ENCODE assay signal across 32 cellular contexts in the genomic region with DNA sequence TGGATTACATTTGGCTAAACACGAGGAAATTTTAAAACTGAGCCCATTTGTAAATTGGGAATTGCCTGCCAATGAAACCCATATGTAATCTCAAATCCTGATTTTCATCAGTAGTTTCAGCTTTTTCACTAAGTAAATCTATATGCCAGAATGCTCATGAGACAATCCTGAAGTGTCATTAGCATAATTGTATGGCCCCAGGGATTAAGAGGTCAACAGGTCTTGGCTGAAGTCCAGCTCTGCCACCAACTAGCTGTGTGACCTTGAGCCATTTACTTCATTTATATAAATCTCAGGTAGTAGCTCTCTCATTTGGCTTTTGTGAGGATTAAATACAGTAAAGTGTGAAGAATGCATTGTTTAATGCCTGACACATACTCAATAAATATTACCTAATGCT.
DNase-seq lines count a peak whose midpoint lies in the region; ATAC-seq and TF ChIP-seq lines count a peak whose summit lies in the region.
"Had no signal": no experiment of that assay in that cellular context is flagged by ENCODE, and none has a peak within 500 bp of the region (broad histone marks: within the 10 kb centered on the region; RNA-seq: fewer than 3 reads in every experiment).

No MANE protein-coding gene starts in this region.

- H3K4me3 ChIP-seq in SK-N-SH (ENCODE audit: low read depth in 2 of 2, low read length in 1 of 2) (no peak overlapping the region), PC-9 (no peak overlapping the region)
- H3K4me3 ChIP-seq: breast epithelium, gastrocnemius medialis, lung, Peyer's patch, right lobe of liver, spleen, thoracic aorta had no signal

- TF ChIP-seq RAD21 in SK-N-SH (IDR thresholded peaks at IDR 0.05; ENCODE audit: low read length), result no peak

- no peaks in the 10 kb centered on the region for H3K9me3 Mint-ChIP-seq in osteocyte (ENCODE audit: unreplicated experiment)
- H3K9me3 Mint-ChIP-seq: CD8-positive, alpha-beta T cell; H9; stimulated activated naive CD8-positive, alpha-beta T cell treated with anti-CD3 and anti-CD28 coated beads, Interleukin-15, amount 100 ng/mL, for 72 hours had no signal

- 63% methylated on average over 1 of the region's 1 CpG for WGBS in SK-N-SH (ENCODE audit: low lambda C conversion rate)

- H3K4me3 Mint-ChIP-seq in osteocyte (ENCODE audit: unreplicated experiment), result no peak overlapping the region
- H3K4me3 Mint-ChIP-seq: activated CD4-positive, alpha-beta T cell treated with anti-CD3 and anti-CD28 coated beads, Interleukin-2, amount 10 ng/mL, durations not matched to agents 24 days and 14 days; activated naive CD8-positive, alpha-beta T cell; B cell; CD8-positive, alpha-beta T cell; H9; naive thymus-derived CD4-positive, alpha-beta T cell; stimulated activated naive CD8-positive, alpha-beta T cell treated with anti-CD3 and anti-CD28 coated beads, Interleukin-15, amount 100 ng/mL, for 72 hours had no signal

- peaks cover 8% of the 10 kb centered on the region for H3K27me3 Mint-ChIP-seq in osteocyte (ENCODE audit: unreplicated experiment)
- H3K27me3 Mint-ChIP-seq: progenitor cell of endocrine pancreas had no signal

- no peaks in the 10 kb centered on the region for H3K9me3 ChIP-seq in SK-N-SH
- no peaks in the 10 kb centered on the region for H3K9me3 ChIP-seq in PC-9 (ENCODE audit: insufficient read depth, low read depth)
- H3K9me3 ChIP-seq: breast epithelium, gastrocnemius medialis, Peyer's patch, right lobe of liver, spleen, thoracic aorta had no signal

- no peaks in the 10 kb centered on the region for H3K36me3 ChIP-seq in SK-N-SH (replicated peaks in 1 of 2; ENCODE audit: control insufficient read depth in 1 of 2, insufficient read depth in 2 of 2, low read length in 1 of 2)
- H3K36me3 ChIP-seq in PC-9 (ENCODE audit: low read depth), result no peaks in the 10 kb centered on the region
- H3K36me3 ChIP-seq: breast epithelium, gastrocnemius medialis, Peyer's patch, right lobe of liver, spleen, thoracic aorta had no signal

- no peak overlapping the region for H3K9ac ChIP-seq in SK-N-SH

- H4K20me1 ChIP-seq in SK-N-SH (ENCODE audit: insufficient read depth) (no peaks in the 10 kb centered on the region), PC-9 (ENCODE audit: insufficient read depth) (no peaks in the 10 kb centered on the region)

- H3K4me1 Mint-ChIP-seq in osteocyte (ENCODE audit: unreplicated experiment), result no peaks in the 10 kb centered on the region
- H3K4me1 Mint-ChIP-seq: activated CD4-positive, alpha-beta T cell treated with anti-CD3 and anti-CD28 coated beads, Interleukin-2, amount 10 ng/mL, durations not matched to agents 24 days and 14 days; B cell; naive thymus-derived CD4-positive, alpha-beta T cell; stimulated activated naive CD8-positive, alpha-beta T cell treated with anti-CD3 and anti-CD28 coated beads, Interleukin-15, amount 100 ng/mL, for 72 hours had no signal

- BruUV-seq in PC-9 (replicated peaks; lab: Mats Ljungman, UMichigan), result no TSS peak

- H3F3A ChIP-seq in SK-N-SH (replicated peaks; ENCODE audit: insufficient read depth) (no peaks in the 10 kb centered on the region), PC-9 (ENCODE audit: insufficient read depth, low read depth) (no peaks in the 10 kb centered on the region)

- H3K27ac ChIP-seq in SK-N-SH (ENCODE audit: low read depth in 2 of 2, low read length in 1 of 2) (no peak overlapping the region), PC-9 (no peak overlapping the region)
- H3K27ac ChIP-seq: breast epithelium, gastrocnemius medialis, Peyer's patch, right lobe of liver, spleen, thoracic aorta, VCaP had no signal

- DNase-seq in SK-N-SH (peak; percentile 7), NCI-H1436 (lab: John Stamatoyannopoulos, UW) (peak; percentile 76), NCI-H82 treated with DMSO at 0.1 percent for 48 hours (lab: John Stamatoyannopoulos, UW; ENCODE audit: unreplicated experiment) (peak; percentile 44), PC-9 (no peak), osteocyte (ENCODE audit: extremely low spot score, unreplicated experiment) (no peak)
- DNase-seq: activated CD4-positive, alpha-beta T cell treated with anti-CD3 and anti-CD28 coated beads, Interleukin-2, amount 10 ng/mL, durations not matched to agents 24 days and 14 days; activated effector memory CD4-positive, alpha-beta T cell treated with anti-CD3 and anti-CD28 coated beads, Interleukin-2, amount 50 U/mL, for 16 hours; anterior cingulate cortex; CD8-positive, alpha-beta T cell; gastrocnemius medialis; H9; hippocampal formation; naive thymus-derived CD4-positive, alpha-beta T cell; NCI-H187 treated with DMSO at 0.1 percent for 48 hours; NCI-H226; Peyer's patch; right lobe of liver; SHP77; spleen; stimulated activated CD4-positive, alpha-beta T cell treated with anti-CD3 and anti-CD28 coated beads, Interleukin-2, amount 100 ng/mL, for 24 hours; stimulated activated naive CD8-positive, alpha-beta T cell treated with anti-CD3 and anti-CD28 coated beads, Interleukin-15, amount 100 ng/mL, for 72 hours; SW 1271; T-helper 9 cell had no signal

- H3K4me1 ChIP-seq in SK-N-SH (ENCODE audit: control insufficient read depth in 1 of 2, insufficient read depth in 2 of 2, low read depth in 1 of 2, low read length in 1 of 2) (no peaks in the 10 kb centered on the region; a peak in 1 of 4 replicates), PC-9 (replicated peaks; ENCODE audit: insufficient read depth) (no peaks in the 10 kb centered on the region)
- H3K4me1 ChIP-seq: breast epithelium, gastrocnemius medialis, Peyer's patch, spleen had no signal

- H3K9me2 ChIP-seq in SK-N-SH (no peaks in the 10 kb centered on the region), PC-9 (ENCODE audit: insufficient read depth) (no peaks in the 10 kb centered on the region)

- ATAC-seq in SK-N-SH treated with all-trans-retinoic acid at 6 μM for 48 hours (no peak), HG02852 (IDR thresholded peaks at IDR 0.05; ENCODE audit: unreplicated experiment) (no peak)
- ATAC-seq: CD8-positive, alpha-beta T cell; gastrocnemius medialis; naive thymus-derived CD4-positive, alpha-beta T cell; right lobe of liver; stimulated activated naive CD8-positive, alpha-beta T cell treated with anti-CD3 and anti-CD28 coated beads, Interleukin-15, amount 100 ng/mL, for 72 hours had no signal

- intact Hi-C loops in PC-9 (cut with micrococcal nuclease; ENCODE audit: unreplicated experiment), result no loop called here

- POLR2A ChIA-PET in SK-N-SH (lab: Yijun Ruan, JAX), result no interaction called here
- POLR2A ChIA-PET in PC-9 (lab: Charles Lee; ENCODE audit: unreplicated experiment), result no interaction called here

- no peak for TF ChIP-seq EP300 in SK-N-SH (IDR thresholded peaks at IDR 0.05; ENCODE audit: borderline replicate concordance in 1 of 2, low read depth in 1 of 2, low read length in 1 of 2)

- H3K27me3 ChIP-seq in SK-N-SH (ENCODE audit: insufficient read depth) (no peaks in the 10 kb centered on the region), PC-9 (ENCODE audit: insufficient read depth, low read depth) (no peaks in the 10 kb centered on the region)
- H3K27me3 ChIP-seq: breast epithelium, gastrocnemius medialis, Peyer's patch, right lobe of liver, spleen had no signal

- H2AFZ ChIP-seq in SK-N-SH (ENCODE audit: low read depth) (no peak overlapping the region), PC-9 (no peak overlapping the region)

- no peak for TF ChIP-seq CTCF in SK-N-SH (IDR thresholded peaks at IDR 0.05)
- no peak for TF ChIP-seq CTCF in PC-9 (conservative IDR thresholded peaks at IDR 0.05)
- TF ChIP-seq CTCF in osteocyte (IDR thresholded peaks at IDR 0.05), result no peak

- H3K36me3 Mint-ChIP-seq in osteocyte (ENCODE audit: unreplicated experiment), result no peaks in the 10 kb centered on the region
- H3K36me3 Mint-ChIP-seq: activated naive CD8-positive, alpha-beta T cell; CD8-positive, alpha-beta T cell; naive thymus-derived CD4-positive, alpha-beta T cell had no signal

- H3K79me2 ChIP-seq in SK-N-SH (ENCODE audit: insufficient read depth) (no peaks in the 10 kb centered on the region), PC-9 (ENCODE audit: low read depth) (no peaks in the 10 kb centered on the region)

- H3K4me2 ChIP-seq in SK-N-SH (no peak overlapping the region), PC-9 (no peak overlapping the region)

- H3K27ac Mint-ChIP-seq in osteocyte (ENCODE audit: unreplicated experiment), result no peak overlapping the region
- H3K27ac Mint-ChIP-seq: activated CD4-positive, alpha-beta T cell treated with anti-CD3 and anti-CD28 coated beads, Interleukin-2, amount 10 ng/mL, durations not matched to agents 24 days and 14 days; activated naive CD8-positive, alpha-beta T cell; B cell; CD8-positive, alpha-beta T cell; naive thymus-derived CD4-positive, alpha-beta T cell; progenitor cell of endocrine pancreas; stimulated activated naive CD8-positive, alpha-beta T cell treated with anti-CD3 and anti-CD28 coated beads, Interleukin-15, amount 100 ng/mL, for 72 hours had no signal

- CTCF ChIA-PET in SK-N-SH (lab: Yijun Ruan, JAX), result interaction anchor here (1.0 to 1.2 kb wide), 2 partner anchors 11 to 29 kb away, joined by 3 read pairs; no protein-coding TSS in a partner anchor
- CTCF ChIA-PET in PC-9 (lab: Charles Lee), result no interaction called here

TF ChIP-seq in SK-N-SH, 30 proteins besides CTCF, POLR2A, EP300 and RAD21:
- TF ChIP-seq GATA2 (CRISPR knock-in tag; IDR thresholded peaks at IDR 0.05), result peak; percentile 43; the same call in 1 of the 2 replicates
- TF ChIP-seq CHD2 (IDR thresholded peaks at IDR 0.05; ENCODE audit: low read length, partially characterized antibody), result no peak

TF ChIP-seq in SK-N-SH treated with all-trans-retinoic acid at 6 μM for 48 hours, 23 proteins besides CTCF, POLR2A, EP300 and RAD21 (continues in another document):
- TF ChIP-seq, protein P1, sequence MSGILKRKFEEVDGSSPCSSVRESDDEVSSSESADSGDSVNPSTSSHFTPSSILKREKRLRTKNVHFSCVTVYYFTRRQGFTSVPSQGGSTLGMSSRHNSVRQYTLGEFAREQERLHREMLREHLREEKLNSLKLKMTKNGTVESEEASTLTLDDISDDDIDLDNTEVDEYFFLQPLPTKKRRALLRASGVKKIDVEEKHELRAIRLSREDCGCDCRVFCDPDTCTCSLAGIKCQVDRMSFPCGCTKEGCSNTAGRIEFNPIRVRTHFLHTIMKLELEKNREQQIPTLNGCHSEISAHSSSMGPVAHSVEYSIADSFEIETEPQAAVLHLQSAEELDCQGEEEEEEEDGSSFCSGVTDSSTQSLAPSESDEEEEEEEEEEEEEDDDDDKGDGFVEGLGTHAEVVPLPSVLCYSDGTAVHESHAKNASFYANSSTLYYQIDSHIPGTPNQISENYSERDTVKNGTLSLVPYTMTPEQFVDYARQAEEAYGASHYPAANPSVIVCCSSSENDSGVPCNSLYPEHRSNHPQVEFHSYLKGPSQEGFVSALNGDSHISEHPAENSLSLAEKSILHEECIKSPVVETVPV (CRISPR knock-in tag; IDR thresholded peaks at IDR 0.05), result no peak
- TF ChIP-seq ZC3H10 (CRISPR knock-in tag; IDR thresholded peaks at IDR 0.05) (no peak), ESRRG (CRISPR knock-in tag; IDR thresholded peaks at IDR 0.05) (no peak), OSR1 (CRISPR knock-in tag; IDR thresholded peaks at IDR 0.05) (no peak)

Comparison
In these comparisons a context has a peak if more than half of its experiments do, and no peak if none do; other contexts are left out.
1. DNase-seq: peak in SK-N-SH (single experiment), NCI-H1436 (single experiment) and NCI-H82 treated with DMSO at 0.1 percent for 48 hours (single experiment); none in PC-9 (0 of 2) and osteocyte (single experiment).